In the genomic region with DNA sequence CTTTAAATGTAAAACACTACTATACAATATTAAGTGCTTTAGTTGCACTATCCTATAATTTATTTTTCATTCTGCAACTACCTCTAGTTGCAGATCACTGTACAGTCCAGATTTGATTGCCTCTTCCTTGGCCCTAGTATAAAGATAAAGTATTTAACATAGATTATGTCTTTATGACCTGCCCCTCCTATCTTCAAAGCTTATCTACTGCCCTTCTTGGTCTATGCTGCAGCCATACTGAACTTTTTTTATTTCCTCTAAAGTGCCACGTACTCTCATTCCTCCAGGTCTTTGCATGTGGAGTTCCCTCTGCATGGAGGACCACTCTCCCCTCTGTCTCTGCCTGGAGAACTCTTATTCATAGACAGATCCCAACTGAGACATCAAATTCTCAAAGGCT, we compare ENCODE assay signal across 29 cellular contexts.
"Had no signal": no experiment of that assay in that cellular context is flagged by ENCODE, and none has a peak within 500 bp of the region (broad histone marks: within the 10 kb centered on the region; RNA-seq: fewer than 3 reads in every experiment).

No MANE protein-coding gene starts in this region.

- H3K4me1 Mint-ChIP-seq: activated CD4-positive, alpha-beta T cell treated with anti-CD3 and anti-CD28 coated beads, Interleukin-2, amount 10 ng/mL, durations not matched to agents 7 days and 5 days; activated naive CD4-positive, alpha-beta T cell treated with anti-CD3 and anti-CD28 coated beads, Interleukin-2, amount 10 ng/mL, durations not matched to agents 7 days and 5 days had no signal

- H3K27me3 Mint-ChIP-seq: activated CD4-positive, alpha-beta T cell treated with anti-CD3 and anti-CD28 coated beads for 36 hours; activated CD4-positive, alpha-beta T cell treated with anti-CD3 and anti-CD28 coated beads, Interleukin-2, amount 10 ng/mL, durations not matched to agents 7 days and 5 days; activated naive CD4-positive, alpha-beta T cell treated with anti-CD3 and anti-CD28 coated beads, Interleukin-2, amount 10 ng/mL, durations not matched to agents 7 days and 5 days; activated naive CD8-positive, alpha-beta T cell treated with anti-CD3 and anti-CD28 coated beads, Interleukin-2, amount 50 U/mL, for 24 hours had no signal

- ATAC-seq: activated CD4-positive, alpha-beta T cell treated with anti-CD3 and anti-CD28 coated beads for 36 hours; activated naive CD8-positive, alpha-beta T cell treated with anti-CD3 and anti-CD28 coated beads, Interleukin-2, amount 50 U/mL, for 24 hours; activated T-cell treated with anti-CD3 and anti-CD28 coated beads, Interleukin-2, amount 50 U/mL, for 4 hours; PC-3 had no signal

- H3K27ac Mint-ChIP-seq: activated CD4-positive, alpha-beta T cell treated with anti-CD3 and anti-CD28 coated beads for 36 hours; activated CD4-positive, alpha-beta T cell treated with anti-CD3 and anti-CD28 coated beads, Interleukin-2, amount 10 ng/mL, durations not matched to agents 7 days and 5 days; activated naive CD4-positive, alpha-beta T cell treated with anti-CD3 and anti-CD28 coated beads, Interleukin-2, amount 10 ng/mL, durations not matched to agents 7 days and 5 days; activated naive CD8-positive, alpha-beta T cell; activated naive CD8-positive, alpha-beta T cell treated with anti-CD3 and anti-CD28 coated beads, Interleukin-2, amount 50 U/mL, for 24 hours; activated T-helper 1 cell treated with anti-CD3 and anti-CD28 coated beads, Interleukin-12 subunit alpha, Interleukin-12 subunit beta, Interleukin-2, Interleukin-4 antibody, amounts not matched to agents 30 ng/mL and 10 ng/mL and 1 ng/mL, durations not matched to agents 14 hours and 24 hours and 36 hours; T-helper 1 cell treated with Interleukin-12 subunit alpha and Interleukin-12 subunit beta and Interleukin-4 antibody, amounts not matched to agents 30 μg/mL and 1 μg/mL, for 36 hours; T-helper 2 cell treated with Interferon-gamma antibody and Interleukin-4, amounts not matched to agents 5 μg/mL and 100 μg/mL, for 36 hours had no signal

- H3K9me3 Mint-ChIP-seq: activated CD4-positive, alpha-beta T cell treated with anti-CD3 and anti-CD28 coated beads, Interleukin-2, amount 10 ng/mL, durations not matched to agents 7 days and 5 days; activated naive CD4-positive, alpha-beta T cell treated with anti-CD3 and anti-CD28 coated beads, Interleukin-2, amount 10 ng/mL, durations not matched to agents 7 days and 5 days; activated naive CD8-positive, alpha-beta T cell treated with anti-CD3 and anti-CD28 coated beads, Interleukin-2, amount 50 U/mL, for 24 hours; activated T-cell treated with anti-CD3 and anti-CD28 coated beads, Interleukin-2, amount 50 U/mL, for 4 hours; activated T-helper 1 cell treated with anti-CD3 and anti-CD28 coated beads, Interleukin-12 subunit alpha, Interleukin-12 subunit beta, Interleukin-2, Interleukin-4 antibody, amounts not matched to agents 30 ng/mL and 10 ng/mL and 1 ng/mL, durations not matched to agents 14 hours and 24 hours and 36 hours; T-helper 1 cell treated with Interleukin-12 subunit alpha and Interleukin-12 subunit beta and Interleukin-4 antibody, amounts not matched to agents 30 μg/mL and 1 μg/mL, for 36 hours; T-helper 2 cell treated with Interferon-gamma antibody and Interleukin-4, amounts not matched to agents 5 μg/mL and 100 μg/mL, for 36 hours had no signal

- DNase-seq: activated CD4-positive, alpha-beta T cell treated with anti-CD3 and anti-CD28 coated beads for 36 hours; activated CD4-positive, alpha-beta T cell treated with anti-CD3 and anti-CD28 coated beads, Interleukin-2, amount 10 ng/mL, durations not matched to agents 7 days and 5 days; activated CD4-positive, alpha-beta T cell treated with anti-CD3 and anti-CD28 coated beads, Interleukin-2, amount 50 U/mL, for 48 hours; activated CD8-positive, alpha-beta memory T cell treated with anti-CD3 and anti-CD28 coated beads, Interleukin-2, amount 50 U/mL, for 4 hours; activated gamma-delta T cell treated with Interleukin-2 at 50 U/mL for 16 hours; activated naive CD4-positive, alpha-beta T cell treated with anti-CD3 and anti-CD28 coated beads, Interleukin-2, amount 10 ng/mL, durations not matched to agents 7 days and 5 days; activated naive CD8-positive, alpha-beta T cell treated with anti-CD3 and anti-CD28 coated beads, Interleukin-2, amount 50 U/mL, for 24 hours; activated T-cell treated with anti-CD3 and anti-CD28 coated beads for 4 hours; activated T-cell treated with anti-CD3 and anti-CD28 coated beads, Interleukin-2, amount 50 U/mL, for 4 hours; anterior cingulate cortex; brain microvascular endothelial cell; central memory CD4-positive, alpha-beta T cell; NCI-H1105; NCI-H1436; NCI-H1694; NCI-H1930; NCI-H345; NCI-H524 treated with DMSO at 0.1 percent for 48 hours; NCI-H748 treated with DMSO at 0.1 percent for 48 hours; NK-92 treated with Interleukin-12 subunit alpha and Interleukin-12 subunit beta, amount 100 ng/mL, for 24 hours; PC-3; Peyer's patch; RPMI8226; SHP77 treated with DMSO at 0.1 percent for 48 hours; SK-N-SH had no signal

- H3K4me3 Mint-ChIP-seq: activated CD4-positive, alpha-beta T cell treated with anti-CD3 and anti-CD28 coated beads for 36 hours; activated CD4-positive, alpha-beta T cell treated with anti-CD3 and anti-CD28 coated beads, Interleukin-2, amount 10 ng/mL, durations not matched to agents 7 days and 5 days; activated naive CD4-positive, alpha-beta T cell treated with anti-CD3 and anti-CD28 coated beads, Interleukin-2, amount 10 ng/mL, durations not matched to agents 7 days and 5 days; activated naive CD8-positive, alpha-beta T cell; activated naive CD8-positive, alpha-beta T cell treated with anti-CD3 and anti-CD28 coated beads, Interleukin-2, amount 50 U/mL, for 24 hours; activated T-cell treated with anti-CD3 and anti-CD28 coated beads, Interleukin-2, amount 50 U/mL, for 4 hours; activated T-helper 1 cell treated with anti-CD3 and anti-CD28 coated beads, Interleukin-12 subunit alpha, Interleukin-12 subunit beta, Interleukin-2, Interleukin-4 antibody, amounts not matched to agents 30 ng/mL and 10 ng/mL and 1 ng/mL, durations not matched to agents 14 hours and 24 hours and 36 hours; T-helper 1 cell treated with Interleukin-12 subunit alpha and Interleukin-12 subunit beta and Interleukin-4 antibody, amounts not matched to agents 30 μg/mL and 1 μg/mL, for 36 hours; T-helper 2 cell treated with Interferon-gamma antibody and Interleukin-4, amounts not matched to agents 5 μg/mL and 100 μg/mL, for 36 hours had no signal

- H3K36me3 Mint-ChIP-seq: activated naive CD4-positive, alpha-beta T cell treated with anti-CD3 and anti-CD28 coated beads, Interleukin-2, amount 10 ng/mL, durations not matched to agents 7 days and 5 days; activated naive CD8-positive, alpha-beta T cell had no signal
